ENCODE assay signal across 10 cellular contexts in genomic region chr14:96104469-96105057, GRCh38.
A peak's percentile ranks its signal among the peaks of the same experiment; 100 is the strongest.
DNase-seq lines count a peak whose midpoint lies in the region; ATAC-seq and TF ChIP-seq lines count a peak whose summit lies in the region.
"Had no signal": no experiment of that assay in that cellular context is flagged by ENCODE, and none has a peak within 500 bp of the region (broad histone marks: within the 10 kb centered on the region; RNA-seq: fewer than 3 reads in every experiment).

No MANE protein-coding gene starts in this region.

- H3K27ac Mint-ChIP-seq in endothelial cell (ENCODE audit: unreplicated experiment), result no peak overlapping the region
- H3K27ac Mint-ChIP-seq: stimulated activated naive CD8-positive, alpha-beta T cell treated with anti-CD3 and anti-CD28 coated beads, Interleukin-15, Interleukin-2, amounts not matched to agents 100 ng/mL and 50 ng/mL, for 24 hours had no signal

- H3K27me3 Mint-ChIP-seq in endothelial cell (ENCODE audit: unreplicated experiment), result peaks cover 7% of the 10 kb centered on the region
- H3K27me3 Mint-ChIP-seq: stimulated activated naive CD8-positive, alpha-beta T cell treated with anti-CD3 and anti-CD28 coated beads, Interleukin-15, Interleukin-2, amounts not matched to agents 100 ng/mL and 50 ng/mL, for 24 hours had no signal

- H3K9me3 Mint-ChIP-seq in endothelial cell (ENCODE audit: unreplicated experiment), result no peaks in the 10 kb centered on the region
- H3K9me3 Mint-ChIP-seq: stimulated activated naive CD8-positive, alpha-beta T cell treated with anti-CD3 and anti-CD28 coated beads, Interleukin-15, Interleukin-2, amounts not matched to agents 100 ng/mL and 50 ng/mL, for 24 hours had no signal

- H3K4me3 Mint-ChIP-seq in endothelial cell (ENCODE audit: unreplicated experiment), result no peak overlapping the region
- H3K4me3 Mint-ChIP-seq: stimulated activated naive CD8-positive, alpha-beta T cell treated with anti-CD3 and anti-CD28 coated beads, Interleukin-15, Interleukin-2, amounts not matched to agents 100 ng/mL and 50 ng/mL, for 24 hours had no signal

- TF ChIP-seq CTCF in epithelial cell of esophagus (IDR thresholded peaks at IDR 0.05; ENCODE audit: insufficient read depth, low read depth, low read length, missing control alignments), result no peak
- no peak for TF ChIP-seq CTCF in omental fat pad (IDR thresholded peaks at IDR 0.05)
- no peak for TF ChIP-seq CTCF in endothelial cell (IDR thresholded peaks at IDR 0.05; ENCODE audit: unreplicated experiment)

- ATAC-seq in omental fat pad (ENCODE audit: low FRiP score) (peak; percentile 86), HG03159 (IDR thresholded peaks at IDR 0.05; ENCODE audit: unreplicated experiment) (no peak), HG02571 (IDR thresholded peaks at IDR 0.05; ENCODE audit: unreplicated experiment) (no peak)

- H3K36me3 Mint-ChIP-seq in endothelial cell (ENCODE audit: low read depth, unreplicated experiment), result peaks cover 3% of the 10 kb centered on the region

- DNase-seq in DMS53 treated with DMSO at 0.1 percent for 48 hours (lab: John Stamatoyannopoulos, UW; ENCODE audit: unreplicated experiment) (peak; percentile 96), NCI-H2171 treated with DMSO at 0.1 percent for 48 hours (lab: John Stamatoyannopoulos, UW) (peak; percentile 63), epithelial cell of esophagus (ENCODE audit: low read depth) (peak; percentile 64), omental fat pad (ENCODE audit: low spot score) (peak; percentile 65), endothelial cell (ENCODE audit: low spot score) (no peak)
- no peak for DNase-seq in activated naive CD4-positive, alpha-beta T cell treated with anti-CD3 and anti-CD28 coated beads, Interleukin-2, amount 50 U/mL, for 16 hours

- H3K4me1 Mint-ChIP-seq in endothelial cell (ENCODE audit: unreplicated experiment), result no peaks in the 10 kb centered on the region

- H3K4me3 ChIP-seq in epithelial cell of esophagus (ENCODE audit: low read length), result no peak overlapping the region
- H3K4me3 ChIP-seq: SK-N-MC had no signal

Comparison
In these comparisons a context has a peak if more than half of its experiments do, and no peak if none do; other contexts are left out.
1. DNase-seq: peak in DMS53 treated with DMSO at 0.1 percent for 48 hours (single experiment), NCI-H2171 treated with DMSO at 0.1 percent for 48 hours (single experiment), epithelial cell of esophagus (single experiment) and omental fat pad (single experiment); none in activated naive CD4-positive, alpha-beta T cell treated with anti-CD3 and anti-CD28 coated beads, Interleukin-2, amount 50 U/mL, for 16 hours (single experiment) and endothelial cell (single experiment).